Comparison of ENCODE assay signal across 8 cellular contexts in genomic region chr16:1333149-1333812, GRCh38. TPM values are rescaled to one million over a fixed set of nuclear protein-coding genes. Genes with fewer than 3 reads are reported as not detected.
DNase-seq lines count a peak whose midpoint lies in the region; ATAC-seq and FAIRE-seq lines count a peak whose summit lies in the region.

Gene BAIAP3, plus strand, starts transcription at chr16:1333645. Its CDS starts 4,905 bp downstream, at chr16:1338550.

- peak; percentile 58 to 62 for ATAC-seq in activated CD4-positive, CD25-positive, alpha-beta regulatory T cell treated with anti-CD3 and anti-CD28 coated beads, Interleukin-2, amount 50 U/mL, for 24 hours
- ATAC-seq in naive B cell (ENCODE audit: low read depth in 2 of 2), result peak; percentile 29 to 45

- no peaks in the 10 kb centered on the region for H3K9me3 ChIP-seq in effector memory CD4-positive, alpha-beta T cell (ENCODE audit: control insufficient read depth, low read length)

- DNase-seq in NCI-H1417 (lab: John Stamatoyannopoulos, UW), result peak; percentile 45 to 49 (median 46)
- no peak for DNase-seq in NCI-H1417 treated with DMSO at 0.1 percent for 48 hours (lab: John Stamatoyannopoulos, UW)
- DNase-seq in effector memory CD4-positive, alpha-beta T cell, result peak; percentile 27 to 44 (median 37)
- peak; percentile 35 for DNase-seq in naive B cell
- peak; percentile 86 for DNase-seq in urothelium cell line (ENCODE audit: low spot score)
- no peak for DNase-seq in NK-92 treated with Interleukin-12 subunit alpha and Interleukin-12 subunit beta, amount 100 ng/mL, for 24 hours (lab: John Stamatoyannopoulos, UW)
- DNase-seq in cerebellar cortex (ENCODE audit: low spot score), result no peak

- H3K27me3 Mint-ChIP-seq in naive B cell, result peaks cover 0 to 22% (median 0%) of the 10 kb centered on the region in 3 donors

- peak within 1 kb of the TSS; percentile 82 to 89 (median 86) for H3K4me3 Mint-ChIP-seq in naive B cell

- peak within 1 kb of the TSS in 5 of 6 donors; percentile 88 to 97 (median 92) for H3K27ac Mint-ChIP-seq in naive B cell

- H3K36me3 ChIP-seq in effector memory CD4-positive, alpha-beta T cell (ENCODE audit: control insufficient read depth, insufficient read depth, low read length), result no peaks in the 10 kb centered on the region

- H3K4me1 ChIP-seq in effector memory CD4-positive, alpha-beta T cell (ENCODE audit: control insufficient read depth, insufficient read depth, low read length, poor library complexity, severe bottlenecking), result peaks cover 35% of the 10 kb centered on the region

- H3K4me1 Mint-ChIP-seq in naive B cell, result peaks cover 13 to 25% (median 17%) of the 10 kb centered on the region in 3 donors

- H3K27me3 ChIP-seq in effector memory CD4-positive, alpha-beta T cell (replicated peaks; ENCODE audit: control insufficient read depth, insufficient read depth, low read length, poor library complexity, severe bottlenecking), result peaks cover 23% of the 10 kb centered on the region

- H3K4me3 ChIP-seq in effector memory CD4-positive, alpha-beta T cell (ENCODE audit: insufficient read depth, low read depth, low read length, poor library complexity, severe bottlenecking), result peak within 1 kb of the TSS; percentile 48

- FAIRE-seq in urothelium cell line (lab: Jason Lieb, UNC), result no peak

- H3K36me3 Mint-ChIP-seq in naive B cell, result no peaks in the 10 kb centered on the region

- no peak within 1 kb of the TSS for H3K27ac ChIP-seq in effector memory CD4-positive, alpha-beta T cell (ENCODE audit: insufficient read depth, low read length, poor library complexity, severe bottlenecking)

- H3K9me3 Mint-ChIP-seq in naive B cell, result peaks cover 0 to 3% (median 0%) of the 10 kb centered on the region in 7 donors

RNA-seq across cellular contexts. Expression of gene BAIAP3, which starts in this region (rescaled TPM):
- 1 to 10 TPM in 1 of 6 donors, under 1 TPM in 4, not detected in 1; 0.20 to 1.3 (median 0.67) TPM for polyA plus RNA-seq in naive B cell (ENCODE audit: low read depth in 6 of 6)

Comparison
In these comparisons a context has a peak if more than half of its experiments do, and no peak if none do; other contexts are left out.
1. DNase-seq: peak in NCI-H1417 (3 of 3), effector memory CD4-positive, alpha-beta T cell (3 of 3), naive B cell (single experiment) and urothelium cell line (single experiment); none in NCI-H1417 treated with DMSO at 0.1 percent for 48 hours (single experiment), NK-92 treated with Interleukin-12 subunit alpha and Interleukin-12 subunit beta, amount 100 ng/mL, for 24 hours (single experiment) and cerebellar cortex (single experiment).